In genomic region chrX:14837155-14837554, GRCh38 we compare ENCODE assay signal across 18 cellular contexts. TPM values are rescaled to one million over a fixed set of nuclear protein-coding genes. Genes with fewer than 3 reads are reported as not detected.
DNase-seq lines count a peak whose midpoint lies in the region; ATAC-seq, FAIRE-seq and TF ChIP-seq lines count a peak whose summit lies in the region.
"Had no signal": no experiment of that assay in that cellular context is flagged by ENCODE, and none has a peak within 500 bp of the region (broad histone marks: within the 10 kb centered on the region; RNA-seq: fewer than 3 reads in every experiment).

No MANE protein-coding gene starts in this region.

- H3K4me1 ChIP-seq in GM12878 (ENCODE audit: control insufficient read depth, insufficient read depth, low read length) (no peaks in the 10 kb centered on the region), mucosa of descending colon (ENCODE audit: low read depth) (no peaks in the 10 kb centered on the region)
- H3K4me1 ChIP-seq: HAP-1 had no signal

- no peaks in the 10 kb centered on the region for H3K27me3 ChIP-seq in GM12878 (replicated peaks in 1 of 2; ENCODE audit: control insufficient read depth in 2 of 2, insufficient read depth in 2 of 2, low read length in 1 of 2)

- POLR2A ChIA-PET in GM12878 (lab: Charles Lee) = no interaction called here

- intact Hi-C loops in GM12878 (cut with micrococcal nuclease; ENCODE audit: unreplicated experiment) = no loop called here
- intact Hi-C loops in mucosa of descending colon (cut with DNase I, micrococcal nuclease) = no loop called here

- H3K4me3 ChIP-seq in GM12878 (no peak overlapping the region), mucosa of descending colon (no peak overlapping the region)
- H3K4me3 ChIP-seq: HAP-1 had no signal

- SMC1A ChIA-PET in GM12878 (lab: Charles Lee; ENCODE audit: uncharacterized antibody, unreplicated experiment) = interaction anchor here (1.6 kb wide), 1 partner anchor 11 kb away, joined by 4 read pairs; no protein-coding TSS in a partner anchor

- peak; percentile 4 for DNase-seq in GM13977 (ENCODE audit: low spot score)
- DNase-seq in GM12878 (ENCODE audit: low read depth, low spot score) = no peak
- DNase-seq in mucosa of descending colon = no peak
- DNase-seq in effector memory CD8-positive, alpha-beta T cell = no peak
- no peak for DNase-seq in NCI-H1092 (lab: John Stamatoyannopoulos, UW)
- DNase-seq: C1 segment of cervical spinal cord; Calu3; CD4-positive, alpha-beta T cell; DMS 273 treated with DMSO at 0.1 percent for 48 hours; DMS79; GOT3; Kasumi-1; KBM-7 had no signal

- no peak for TF ChIP-seq RAD21 in GM12878 (IDR thresholded peaks at IDR 0.05; ENCODE audit: insufficient read depth, low read depth, low read length)

- WGBS in GM12878 (ENCODE audit: insufficient coverage, insufficient replicate concordance, low lambda C conversion rate, missing lambda C conversion rate) = 19% methylated on average over 2 of the region's 2 CpGs

- no peak for TF ChIP-seq POLR2A in GM12878 (IDR thresholded peaks at IDR 0.05; ENCODE audit: low read depth, low read length)

- H2AFZ ChIP-seq in GM12878 (ENCODE audit: control insufficient read depth, low read depth, low read length) = no peak overlapping the region

- CTCF ChIA-PET in GM12878 (lab: Yijun Ruan, JAX) = interaction anchor here (1.1 kb wide), 1 partner anchor 305 kb away, joined by 5 read pairs; no protein-coding TSS in a partner anchor

- in situ Hi-C loops in GM13977 (cut with MboI; ENCODE audit: low pct_unique_long_range_greater_than_20kb, low sequenced_read_pairs, unreplicated experiment) (no loop called here), GM12878 (cut with MboI) (no loop called here)

- no peak overlapping the region for H3K9ac ChIP-seq in GM12878 (ENCODE audit: control insufficient read depth, insufficient read depth, low read length)

- H3K36me3 ChIP-seq in GM12878 (ENCODE audit: control insufficient read depth in 2 of 2, insufficient read depth in 2 of 2, low read length in 1 of 2) (no peaks in the 10 kb centered on the region), mucosa of descending colon (ENCODE audit: low read depth) (no peaks in the 10 kb centered on the region)

- RAD21 ChIA-PET in GM12878 (lab: Charles Lee; ENCODE audit: unreplicated experiment) = no interaction called here

- no peak for TF ChIP-seq EP300 in GM12878 (IDR thresholded peaks at IDR 0.05; ENCODE audit: borderline replicate concordance in 1 of 2, control insufficient read depth in 1 of 2, low read depth in 2 of 2, low read length in 2 of 2)

- BruUV-seq in GM12878 (replicated peaks; lab: Mats Ljungman, UMichigan) = no TSS peak

- H3K36me3 Mint-ChIP-seq in effector memory CD8-positive, alpha-beta T cell (ENCODE audit: insufficient read depth) = no peaks in the 10 kb centered on the region

- no peaks in the 10 kb centered on the region for H3K27me3 Mint-ChIP-seq in effector memory CD8-positive, alpha-beta T cell
- H3K27me3 Mint-ChIP-seq: B cell; CD4-positive, alpha-beta T cell had no signal

- ATAC-seq in GM19035 (IDR thresholded peaks at IDR 0.05; ENCODE audit: unreplicated experiment) (peak; percentile 52), HG02571 (IDR thresholded peaks at IDR 0.05; ENCODE audit: unreplicated experiment) (peak; percentile 58), GM12878 (peak; percentile 33; the same call in 2 of the 3 replicates), mucosa of descending colon (no peak)
- ATAC-seq in effector memory CD8-positive, alpha-beta T cell (replicated peaks) = no peak

- H4K20me1 ChIP-seq in GM12878 (ENCODE audit: control insufficient read depth, insufficient read depth) = no peaks in the 10 kb centered on the region

- TF ChIP-seq CTCF in GM13977 (IDR thresholded peaks at IDR 0.05; ENCODE audit: extremely low read depth, insufficient read depth, missing control alignments) (no peak), GM12878 (IDR thresholded peaks at IDR 0.05 in 2 of 3, conservative IDR thresholded peaks at IDR 0.05 in 1 of 3; ENCODE audit: control insufficient read depth in 2 of 3, extremely low read depth in 1 of 3, insufficient read depth in 1 of 3, low read depth in 3 of 3, low read length in 3 of 3) (no peak), mucosa of descending colon (IDR thresholded peaks at IDR 0.05) (no peak)

- H3K9me3 ChIP-seq in GM12878 (replicated peaks; ENCODE audit: control insufficient read depth, insufficient read depth, low read length) = no peaks in the 10 kb centered on the region
- no peaks in the 10 kb centered on the region for H3K9me3 ChIP-seq in mucosa of descending colon
- H3K9me3 ChIP-seq: HAP-1 had no signal

- no peak overlapping the region for H3K27ac Mint-ChIP-seq in effector memory CD8-positive, alpha-beta T cell
- H3K27ac Mint-ChIP-seq: B cell; CD4-positive, alpha-beta T cell had no signal

- H3K79me2 ChIP-seq in GM12878 (ENCODE audit: control insufficient read depth, insufficient read depth, low read length) = no peaks in the 10 kb centered on the region

- no peak overlapping the region for H3K4me2 ChIP-seq in GM12878 (ENCODE audit: control insufficient read depth, insufficient read depth)

- no peak overlapping the region for H3K27ac ChIP-seq in GM12878 (ENCODE audit: control insufficient read depth, insufficient read depth)

- no peaks in the 10 kb centered on the region for H3K9me3 Mint-ChIP-seq in effector memory CD8-positive, alpha-beta T cell
- H3K9me3 Mint-ChIP-seq: CD4-positive, alpha-beta T cell had no signal

- no peaks in the 10 kb centered on the region for H3K4me1 Mint-ChIP-seq in effector memory CD8-positive, alpha-beta T cell (ENCODE audit: low read depth in 2 of 2)
- H3K4me1 Mint-ChIP-seq: B cell had no signal

- H3K4me3 Mint-ChIP-seq in effector memory CD8-positive, alpha-beta T cell = no peak overlapping the region
- H3K4me3 Mint-ChIP-seq: B cell; CD4-positive, alpha-beta T cell had no signal

- no peak for FAIRE-seq in GM12878 (lab: Jason Lieb, UNC)
- FAIRE-seq: A204.1 had no signal

TF ChIP-seq in GM12878, 131 proteins besides CTCF, POLR2A, EP300 and RAD21 (continues in another document):
- no peak for TF ChIP-seq TARDBP (IDR thresholded peaks at IDR 0.05; ENCODE audit: borderline replicate concordance)

RNA-seq across cellular contexts. Expression of gene FANCB, which starts 35.7 kb away (rescaled TPM):
- 47.8 and 58.1 TPM in 2 replicates for total RNA-seq in GM12878 (2013; cell fraction: nucleolus; rRNA removed)
- total RNA-seq in GM12878 (2014; rRNA removed) (6.4 and 9.9 TPM in 2 replicates), GM12878 (2014; rRNA removed; fragmentation: Illumina TruSeq; extraction: Trizol) (9.3 and 10.2 TPM in 2 replicates), GM12878 (2021) (6.6 TPM in 2 replicates), mucosa of descending colon (1 to 10 TPM; 1.3 to 2.9 (median 2.2) TPM)
- polyA plus RNA-seq in GM12878 (2011; ENCODE audit: low read depth) = 0.92 TPM
- polyA plus RNA-seq in GM12878 (2011; rRNA removed) (8.7 and 15.4 TPM in 2 replicates), GM12878 (2014; fragmentation: Illumina TruSeq; extraction: Trizol) (7.3 and 10.6 TPM in 2 replicates), GM12878 (2014; fragmentation: Nextera tagmentation; extraction: Ambion mirVana) (10 to 100 TPM in 1 of 2 experiments, 1 to 10 TPM in 1; 9.3 to 14.6 TPM), GM12878 (2014; rRNA removed) (3.0 and 3.4 TPM in 2 replicates), GM12878 (2016; fragmentation: Nextera tagmentation; extraction: Ambion mirVana) (10 to 100 TPM in 1 of 2 experiments, 1 to 10 TPM in 1; 8.0 to 12.7 TPM)
- 1.9 and 2.2 TPM in 2 replicates for polyA plus RNA-seq in GM12878 (2011; cell fraction: cytosol; rRNA removed)
- polyA plus RNA-seq in GM12878 (2011; cell fraction: nucleus; rRNA removed) = 10.8 and 11.0 TPM in 2 replicates
- polyA plus RNA-seq in GM12878 (2012) = 1.6 and 2.5 TPM in 2 replicates
- polyA minus RNA-seq in GM12878 (2011; rRNA and poly(A)+ RNA removed) = 11.6 and 17.5 TPM in 2 replicates
- 2.5 and 3.6 TPM in 2 replicates for polyA minus RNA-seq in GM12878 (2011; cell fraction: cytosol; rRNA and poly(A)+ RNA removed)
- polyA minus RNA-seq in GM12878 (2011; cell fraction: nucleus; rRNA and poly(A)+ RNA removed) = 21.9 and 35.5 TPM in 2 replicates

RNA-seq across cellular contexts. Expression of gene MOSPD2, which starts 36.1 kb away (rescaled TPM):
- 65.2 and 76.6 TPM in 2 replicates for total RNA-seq in GM12878 (2013; cell fraction: nucleolus; rRNA removed)
- total RNA-seq in GM12878 (2014; rRNA removed) (6.5 and 8.3 TPM in 2 replicates), GM12878 (2014; rRNA removed; fragmentation: Illumina TruSeq; extraction: Trizol) (7.5 and 7.7 TPM in 2 replicates), GM12878 (2021) (5.8 and 7.7 TPM in 2 replicates), mucosa of descending colon (10 to 100 TPM; 11.3 to 14.7 (median 14.4) TPM)
- polyA plus RNA-seq in GM12878 (2011; ENCODE audit: low read depth) = 1.4 TPM
- polyA plus RNA-seq in GM12878 (2011; rRNA removed) (14.7 and 22.4 TPM in 2 replicates), GM12878 (2014; fragmentation: Illumina TruSeq; extraction: Trizol) (7.4 and 10.4 TPM in 2 replicates), GM12878 (2014; fragmentation: Nextera tagmentation; extraction: Ambion mirVana) (1 to 10 TPM; 4.9 to 6.2 TPM), GM12878 (2014; rRNA removed) (3.3 and 5.1 TPM in 2 replicates), GM12878 (2016; fragmentation: Nextera tagmentation; extraction: Ambion mirVana) (1 to 10 TPM; 7.6 to 8.6 TPM)
- 3.9 and 5.5 TPM in 2 replicates for polyA plus RNA-seq in GM12878 (2011; cell fraction: cytosol; rRNA removed)
- 11.5 and 13.1 TPM in 2 replicates for polyA plus RNA-seq in GM12878 (2011; cell fraction: nucleus; rRNA removed)
- polyA plus RNA-seq in GM12878 (2012) = 2.9 and 5.6 TPM in 2 replicates
- polyA minus RNA-seq in GM12878 (2011; rRNA and poly(A)+ RNA removed) = 24.2 and 29.6 TPM in 2 replicates
- polyA minus RNA-seq in GM12878 (2011; cell fraction: cytosol; rRNA and poly(A)+ RNA removed) = 5.6 and 6.1 TPM in 2 replicates
- 41.3 and 45.4 TPM in 2 replicates for polyA minus RNA-seq in GM12878 (2011; cell fraction: nucleus; rRNA and poly(A)+ RNA removed)

Comparison
In these comparisons a context has a peak if more than half of its experiments do, and no peak if none do; other contexts are left out.
1. ATAC-seq: peak in GM19035 (single experiment), HG02571 (single experiment) and GM12878 (single experiment); none in mucosa of descending colon (single experiment) and effector memory CD8-positive, alpha-beta T cell (single experiment).